1 cellular context compared by ENCODE assay signal in genomic region chr10:79196470-79197461, GRCh38.
TF ChIP-seq lines count a peak whose summit lies in the region.

No MANE protein-coding gene starts in this region.

TF ChIP-seq in HepG2, 621 proteins besides CTCF, POLR2A, EP300 and RAD21 (continued from another document and continues in another):
- TF ChIP-seq ZBTB49 (CRISPR knock-in tag; IDR thresholded peaks at IDR 0.05; ENCODE audit: borderline replicate concordance) (no peak), NR2F6 (IDR thresholded peaks at IDR 0.05) (no peak), NR2F6 (CRISPR knock-in tag; IDR thresholded peaks at IDR 0.05) (peak; percentile 33; the same call in 1 of the 2 replicates), ZNF569 (CRISPR knock-in tag; IDR thresholded peaks at IDR 0.05; ENCODE audit: borderline replicate concordance) (no peak), ZNF552 (CRISPR knock-in tag; IDR thresholded peaks at IDR 0.05; ENCODE audit: borderline replicate concordance) (peak; percentile 13; the same call in 1 of the 2 replicates), LCORL (IDR thresholded peaks at IDR 0.05) (no peak), LCORL (CRISPR knock-in tag; IDR thresholded peaks at IDR 0.05) (0 out of 2 replicates have a peak, but pooled peaks have one; percentile 29), ZFP1 (CRISPR knock-in tag; IDR thresholded peaks at IDR 0.05) (no peak), NAIF1 (CRISPR knock-in tag; IDR thresholded peaks at IDR 0.05; ENCODE audit: borderline replicate concordance) (no peak), TOPORS (CRISPR knock-in tag; IDR thresholded peaks at IDR 0.05) (no peak), ZNF563 (CRISPR knock-in tag; IDR thresholded peaks at IDR 0.05) (0 out of 2 replicates have a peak, but pooled peaks have one; percentile 21), AHR (CRISPR knock-in tag; IDR thresholded peaks at IDR 0.05) (no peak), ZNF251 (CRISPR knock-in tag; IDR thresholded peaks at IDR 0.05) (no peak), TCF7L2 (IDR thresholded peaks at IDR 0.05; ENCODE audit: low read depth, low read length) (no peak), ZNF549 (CRISPR knock-in tag; IDR thresholded peaks at IDR 0.05) (no peak), ZNF264 (CRISPR knock-in tag; IDR thresholded peaks at IDR 0.05) (no peak), IRF2 (CRISPR knock-in tag; IDR thresholded peaks at IDR 0.05) (0 out of 2 replicates have a peak, but pooled peaks have one; percentile 16), PAXIP1 (CRISPR knock-in tag; conservative IDR thresholded peaks at IDR 0.05) (no peak), MAZ (IDR thresholded peaks at IDR 0.05; ENCODE audit: borderline replicate concordance, low read depth, low read length) (peak; percentile 45; the same call in 1 of the 2 replicates), MAZ (CRISPR knock-in tag; IDR thresholded peaks at IDR 0.05; ENCODE audit: low read depth) (0 out of 2 replicates have a peak, but pooled peaks have one; percentile 43), ZEB1 (IDR thresholded peaks at IDR 0.05; ENCODE audit: insufficient replicate concordance, low read depth) (no peak), ATM (IDR thresholded peaks at IDR 0.05; ENCODE audit: borderline replicate concordance) (no peak), THRA (CRISPR knock-in tag; IDR thresholded peaks at IDR 0.05; ENCODE audit: borderline replicate concordance) (peak; percentile 30; the same call in 1 of the 2 replicates), KLF12 (CRISPR knock-in tag; IDR thresholded peaks at IDR 0.05; ENCODE audit: borderline replicate concordance) (no peak), ZNF329 (CRISPR knock-in tag; IDR thresholded peaks at IDR 0.05; ENCODE audit: low read depth) (no peak), JARID2 (CRISPR knock-in tag; IDR thresholded peaks at IDR 0.05; ENCODE audit: insufficient replicate concordance) (no peak), HNF1B (CRISPR knock-in tag; IDR thresholded peaks at IDR 0.05) (peak; percentile 66; the same call in 1 of the 2 replicates), PHF8 (CRISPR knock-in tag; IDR thresholded peaks at IDR 0.05) (no peak), ZNF24 (IDR thresholded peaks at IDR 0.05) (no peak), ZNF101 (CRISPR knock-in tag; IDR thresholded peaks at IDR 0.05; ENCODE audit: borderline replicate concordance, low read depth) (no peak), MIXL1 (CRISPR knock-in tag; IDR thresholded peaks at IDR 0.05) (no peak), ZMAT5 (CRISPR knock-in tag; IDR thresholded peaks at IDR 0.05; ENCODE audit: borderline replicate concordance, low read depth) (no peak), TSC22D2 (CRISPR knock-in tag; IDR thresholded peaks at IDR 0.05; ENCODE audit: borderline replicate concordance) (no peak), KDM1A (CRISPR knock-in tag; IDR thresholded peaks at IDR 0.05) (peak; percentile 35; the same call in 1 of the 2 replicates), STAG1 (CRISPR knock-in tag; IDR thresholded peaks at IDR 0.05) (peak; percentile 96), ZNF572 (CRISPR knock-in tag; IDR thresholded peaks at IDR 0.05) (no peak), CREM (IDR thresholded peaks at IDR 0.05) (no peak), CREM (CRISPR knock-in tag; IDR thresholded peaks at IDR 0.05) (no peak), FOXK2 (IDR thresholded peaks at IDR 0.05) (no peak), GMEB2 (CRISPR knock-in tag; IDR thresholded peaks at IDR 0.05; ENCODE audit: low read depth) (no peak), ZSCAN20 (CRISPR knock-in tag; IDR thresholded peaks at IDR 0.05; ENCODE audit: borderline replicate concordance) (no peak), ARNTL (CRISPR knock-in tag; IDR thresholded peaks at IDR 0.05) (no peak), ZNF501 (CRISPR knock-in tag; IDR thresholded peaks at IDR 0.05) (peak; percentile 68), MTA1 (CRISPR knock-in tag; IDR thresholded peaks at IDR 0.05; ENCODE audit: borderline replicate concordance) (no peak), IKZF4 (CRISPR knock-in tag; IDR thresholded peaks at IDR 0.05; ENCODE audit: borderline replicate concordance, low read depth, not compliant biosample characterization) (no peak), TP53 (CRISPR knock-in tag; conservative IDR thresholded peaks at IDR 0.05) (no peak), ZNF674 (CRISPR knock-in tag; IDR thresholded peaks at IDR 0.05; ENCODE audit: low read depth) (no peak), ZNF275 (CRISPR knock-in tag; IDR thresholded peaks at IDR 0.05; ENCODE audit: borderline replicate concordance) (no peak), GLI4 (CRISPR knock-in tag; IDR thresholded peaks at IDR 0.05; ENCODE audit: borderline replicate concordance) (no peak), ZNF597 (CRISPR knock-in tag; IDR thresholded peaks at IDR 0.05) (no peak), HMGXB3 (CRISPR knock-in tag; IDR thresholded peaks at IDR 0.05; ENCODE audit: borderline replicate concordance) (no peak), EZH2 (conservative IDR thresholded peaks at IDR 0.05; ENCODE audit: low read depth, low read length) (no peak), HDAC6 (IDR thresholded peaks at IDR 0.05; ENCODE audit: low read depth, low read length) (no peak)
